ENCODE assay signal across 8 cellular contexts in genomic region chr3:136752046-136752326, GRCh38. TPM values are rescaled to one million over a fixed set of nuclear protein-coding genes. Genes with fewer than 3 reads are reported as not detected.
DNase-seq lines count a peak whose midpoint lies in the region; ATAC-seq, FAIRE-seq and TF ChIP-seq lines count a peak whose summit lies in the region.

No MANE protein-coding gene starts in this region.

- no peaks in the 10 kb centered on the region for H3K9me3 Mint-ChIP-seq in naive thymus-derived CD8-positive, alpha-beta T cell

- no peak; a peak in 1 of 3 replicates for TF ChIP-seq POLR2A in H1 (IDR thresholded peaks at IDR 0.05; ENCODE audit: control extremely low read depth in 1 of 2, low read depth in 2 of 2, low read length in 2 of 2)

- no peaks in the 10 kb centered on the region for H4K20me1 ChIP-seq in OCI-LY3 (ENCODE audit: insufficient read depth, low read length)
- no peaks in the 10 kb centered on the region for H4K20me1 ChIP-seq in H1 (replicated peaks in 1 of 2; ENCODE audit: control insufficient read depth in 1 of 2, insufficient read depth in 2 of 2, low read length in 2 of 2)

- no peaks in the 10 kb centered on the region for H3K36me3 ChIP-seq in ACC112 (ENCODE audit: insufficient read depth, low read length)
- H3K36me3 ChIP-seq in OCI-LY3 (replicated peaks; ENCODE audit: low read depth, low read length) = no peaks in the 10 kb centered on the region
- H3K36me3 ChIP-seq in H1 (ENCODE audit: control insufficient read depth in 2 of 4, insufficient read depth in 4 of 4, low read length in 3 of 4) = no peaks in the 10 kb centered on the region

- no peaks in the 10 kb centered on the region for H3K36me3 Mint-ChIP-seq in naive thymus-derived CD8-positive, alpha-beta T cell

- H3K4me3 ChIP-seq in ACC112 (ENCODE audit: low read depth, low read length) (peak overlapping the region; percentile 88), GM12864 (ENCODE audit: low read depth, low read length) (peak overlapping the region; percentile 89), OCI-LY3 (ENCODE audit: low read length) (peak overlapping the region; percentile 92), H1 (ENCODE audit: extremely low read depth in 1 of 4, insufficient read depth in 2 of 4, low read depth in 3 of 4, low read length in 4 of 4) (peak overlapping the region; percentile 62 to 90 (median 71); a peak in 7 of 8 replicates)

- H3K14ac ChIP-seq in H1 (ENCODE audit: insufficient read length) = no peak overlapping the region

- TF ChIP-seq RAD21 in H1 (IDR thresholded peaks at IDR 0.05 in 1 of 2, conservative IDR thresholded peaks at IDR 0.05 in 1 of 2; ENCODE audit: low read depth in 2 of 2, low read length in 2 of 2) = no peak

- no peak overlapping the region for H3K4ac ChIP-seq in H1 (replicated peaks; ENCODE audit: insufficient read length, low read depth, low read length)

- peaks cover 8% of the 10 kb centered on the region for H3K23me2 ChIP-seq in H1 (ENCODE audit: low read depth, low read length)

- H3K79me1 ChIP-seq in H1 (ENCODE audit: low read depth, low read length) = no peaks in the 10 kb centered on the region

- H4K8ac ChIP-seq in H1 (ENCODE audit: extremely low read depth, insufficient read depth, low read length) = peak overlapping the region; percentile 97

- CTCF ChIA-PET in H1 (lab: Charles Lee; ENCODE audit: partially characterized antibody) = interaction anchor here (0.5 to 2.0 kb wide), 49 partner anchors 9 to 446 kb away, joined by 3 to 22 read pairs (median 4); partner anchors contain the start of gene NCK1

- no peak for DNase-seq in GM12864 (ENCODE audit: low read depth)
- no peak for DNase-seq in H1 (ENCODE audit: low read depth in 1 of 2, low spot score in 2 of 2)
- peak in 1 of 10 donors; percentile 66 for DNase-seq in naive thymus-derived CD8-positive, alpha-beta T cell
- no peak for DNase-seq in putamen (ENCODE audit: low spot score)
- DNase-seq in MV-4-11 (lab: John Stamatoyannopoulos, UW) = no peak

- H4K91ac ChIP-seq in H1 (replicated peaks; ENCODE audit: insufficient read length, low read length) = no peak overlapping the region

- peak overlapping the region; percentile 92 to 98 (median 94) for H3K4me3 Mint-ChIP-seq in naive thymus-derived CD8-positive, alpha-beta T cell

- H3K9me3 ChIP-seq in OCI-LY3 (ENCODE audit: insufficient read depth, low read length) (no peaks in the 10 kb centered on the region), H1 (ENCODE audit: insufficient read depth in 2 of 2, low read depth in 1 of 2, low read length in 1 of 2) (no peaks in the 10 kb centered on the region)

- TF ChIP-seq CTCF in GM12864 (IDR thresholded peaks at IDR 0.05; ENCODE audit: low read depth, low read length, missing control alignments) (no peak), OCI-LY3 (IDR thresholded peaks at IDR 0.05; ENCODE audit: low read depth, low read length) (no peak), H1 (IDR thresholded peaks at IDR 0.05; ENCODE audit: control extremely low read depth in 1 of 3, insufficient read depth in 1 of 3, low read depth in 1 of 3, low read length in 3 of 3) (no peak)

- no peak for FAIRE-seq in H1 (lab: Jason Lieb, UNC)

- no peak overlapping the region for H3K23ac ChIP-seq in H1 (ENCODE audit: insufficient read length)

- peak overlapping the region; percentile 48 for H3K56ac ChIP-seq in H1 (replicated peaks; ENCODE audit: insufficient read length, low read depth, low read length)

- H2BK12ac ChIP-seq in H1 (ENCODE audit: low read depth, low read length) = no peak overlapping the region

- POLR2A ChIA-PET in H1 (lab: Charles Lee; ENCODE audit: partially characterized antibody) = interaction anchor here (0.7 to 2.1 kb wide), 43 partner anchors 10 to 680 kb away, joined by 3 to 39 read pairs (median 4); partner anchors contain the start of genes IL20RB, MSL2 and NCK1
- POLR2A ChIA-PET in naive thymus-derived CD8-positive, alpha-beta T cell (lab: Charles Lee) = interaction anchor here (0.6 to 4.2 kb wide), 29 partner anchors 14 to 1858 kb away, joined by 3 to 108 read pairs (median 4); partner anchors contain the start of genes CEP70, MSL2, NCK1 and PCCB

- no peak overlapping the region for H2BK15ac ChIP-seq in H1 (ENCODE audit: low read length)

- H3K9ac ChIP-seq in OCI-LY3 (ENCODE audit: low read length) (peak overlapping the region; percentile 94), H1 (replicated peaks in 1 of 4; ENCODE audit: extremely low read depth in 1 of 4, low read depth in 3 of 4, low read length in 3 of 4) (peak overlapping the region; percentile 20 to 95 (median 92); a peak in 6 of 7 replicates)

- WGBS in H1 (ENCODE audit: extremely low coverage in 1 of 2, insufficient coverage in 1 of 2, insufficient read length in 1 of 2, insufficient replicate concordance in 2 of 2, low coverage in 1 of 2, low lambda C conversion rate in 2 of 2, missing lambda C conversion rate in 1 of 2), 2 experiments = no CpG with 5 or more reads among the region's 41 CpGs

- peaks cover 43% of the 10 kb centered on the region for H3K79me2 ChIP-seq in ACC112 (ENCODE audit: control insufficient read depth, insufficient read depth, low read length, unreplicated experiment)
- H3K79me2 ChIP-seq in OCI-LY3 (ENCODE audit: low read length) = peaks cover 50% of the 10 kb centered on the region
- peaks cover 13 to 41% of the 10 kb centered on the region in 2 experiments for H3K79me2 ChIP-seq in H1 (ENCODE audit: control insufficient read depth in 1 of 2, insufficient read depth in 2 of 2, low read length in 2 of 2)

- H2AK5ac ChIP-seq in H1 (ENCODE audit: low read depth, low read length) = no peak overlapping the region

- H3K4me2 ChIP-seq in OCI-LY3 (ENCODE audit: low read length) = peak overlapping the region; percentile 27; the same call in 1 of the 2 replicates
- H3K4me2 ChIP-seq in H1 (ENCODE audit: insufficient read depth in 1 of 2, low read depth in 2 of 2, low read length in 2 of 2) = peak overlapping the region in 1 of 2 experiments; percentile 49; a peak in 1 of 4 replicates

- peak; percentile 10 for ATAC-seq in HG02884 (IDR thresholded peaks at IDR 0.05; ENCODE audit: unreplicated experiment)
- ATAC-seq in naive thymus-derived CD8-positive, alpha-beta T cell = peak; percentile 23 to 35

- no peak overlapping the region for H3K18ac ChIP-seq in H1 (ENCODE audit: extremely low read depth, low read length)

- peak overlapping the region; percentile 91 to 99 (median 96) for H3K27ac Mint-ChIP-seq in naive thymus-derived CD8-positive, alpha-beta T cell

- TF ChIP-seq EP300 in H1 (IDR thresholded peaks at IDR 0.05; ENCODE audit: borderline replicate concordance in 1 of 2, low read depth in 2 of 2, low read length in 2 of 2) = no peak

- no peak overlapping the region for H2BK20ac ChIP-seq in H1 (ENCODE audit: low read length)

- H3K27ac ChIP-seq in ACC112 (ENCODE audit: low read depth, low read length) (peak overlapping the region; percentile 95), OCI-LY3 (ENCODE audit: low read length) (peak overlapping the region; percentile 81), H1 (ENCODE audit: low read depth, low read length) (peak overlapping the region; percentile 96)

- no peaks in the 10 kb centered on the region for H3K27me3 ChIP-seq in ACC112 (ENCODE audit: insufficient read depth, low read length)
- no peaks in the 10 kb centered on the region for H3K27me3 ChIP-seq in OCI-LY3 (ENCODE audit: low read depth, low read length)
- no peaks in the 10 kb centered on the region for H3K27me3 ChIP-seq in H1 (replicated peaks in 1 of 4; ENCODE audit: control insufficient read depth in 3 of 4, extremely low read depth in 1 of 4, insufficient read depth in 3 of 4, low read length in 3 of 4)

- no peak overlapping the region for H2BK5ac ChIP-seq in H1 (ENCODE audit: low read depth, low read length)

- peaks cover 24 to 50% (median 49%) of the 10 kb centered on the region in 4 donors for H3K4me1 Mint-ChIP-seq in naive thymus-derived CD8-positive, alpha-beta T cell

- H3K4me1 ChIP-seq in ACC112 (ENCODE audit: control insufficient read depth, insufficient read depth, low read length, unreplicated experiment) (peaks cover 24% of the 10 kb centered on the region), OCI-LY3 (ENCODE audit: low read length) (peaks cover 31% of the 10 kb centered on the region), H1 (replicated peaks in 1 of 4; ENCODE audit: control insufficient read depth in 3 of 4, insufficient read depth in 4 of 4, low read length in 3 of 4) (peaks cover 3 to 16% (median 7%) of the 10 kb centered on the region in 4 experiments; a peak in 5 of 7 replicates)

- H4K5ac ChIP-seq in H1 (ENCODE audit: insufficient read length, low read depth, low read length) = peak overlapping the region; percentile 44

- H2BK120ac ChIP-seq in H1 (replicated peaks; ENCODE audit: low read depth, low read length) = no peak overlapping the region

- H3K27me3 Mint-ChIP-seq in naive thymus-derived CD8-positive, alpha-beta T cell = no peaks in the 10 kb centered on the region

- H2AFZ ChIP-seq in ACC112 (ENCODE audit: low read length, unreplicated experiment) (peak overlapping the region; percentile 57), OCI-LY3 (ENCODE audit: low read depth, low read length) (peak overlapping the region; percentile 86), H1 (ENCODE audit: low read length) (no peak overlapping the region)

TF ChIP-seq in H1, 55 proteins besides CTCF, POLR2A, EP300 and RAD21 (continues in another document):
- TF ChIP-seq TAF1 (IDR thresholded peaks at IDR 0.05; ENCODE audit: low read depth, low read length) (peak; percentile 70; the same call in 1 of the 2 replicates), PHF8 (conservative IDR thresholded peaks at IDR 0.05; ENCODE audit: low read depth, low read length) (peak; percentile 54)

RNA-seq across cellular contexts. Expression of gene STAG1, which starts 0.2 kb away (rescaled TPM):
- 20.7 and 23.4 TPM in 2 replicates for total RNA-seq in H1 (2021; fragmentation: NEBNext Ultra II Directional; extraction: Animal tissue kit (Norgen Biotek cat#: 25700))
- 2.2 and 4.6 TPM in 2 replicates for polyA plus RNA-seq in H1 (2011; rRNA removed)
- polyA plus RNA-seq in H1 (2011; cell fraction: cytosol; rRNA removed) = 6.1 TPM
- 2.5 TPM for polyA plus RNA-seq in H1 (2011; cell fraction: nucleus; rRNA removed)
- polyA plus RNA-seq in H1 (2012, experiment 1 of 2) = 5.4 to 12.2 TPM (median 8.0 TPM) in 4 replicates
- polyA plus RNA-seq in H1 (2012, experiment 2 of 2) = 0.63 TPM
- 6.9 TPM for polyA plus RNA-seq in H1 (2013, experiment 1 of 2)
- polyA plus RNA-seq in H1 (2013, experiment 2 of 2) = 6.6 TPM
- polyA minus RNA-seq in H1 (2011; rRNA and poly(A)+ RNA removed) = 12.8 and 16.7 TPM in 2 replicates
- polyA minus RNA-seq in H1 (2011; cell fraction: cytosol; rRNA and poly(A)+ RNA removed) = 7.7 TPM
- polyA minus RNA-seq in H1 (2011; cell fraction: nucleus; rRNA and poly(A)+ RNA removed) = 27.8 TPM
- 10 to 100 TPM; 47.7 to 51.2 TPM for total RNA-seq in naive thymus-derived CD8-positive, alpha-beta T cell
- polyA plus RNA-seq in naive thymus-derived CD8-positive, alpha-beta T cell = 10 to 100 TPM; 15.1 to 17.5 (median 16.9) TPM
